In the genomic region with DNA sequence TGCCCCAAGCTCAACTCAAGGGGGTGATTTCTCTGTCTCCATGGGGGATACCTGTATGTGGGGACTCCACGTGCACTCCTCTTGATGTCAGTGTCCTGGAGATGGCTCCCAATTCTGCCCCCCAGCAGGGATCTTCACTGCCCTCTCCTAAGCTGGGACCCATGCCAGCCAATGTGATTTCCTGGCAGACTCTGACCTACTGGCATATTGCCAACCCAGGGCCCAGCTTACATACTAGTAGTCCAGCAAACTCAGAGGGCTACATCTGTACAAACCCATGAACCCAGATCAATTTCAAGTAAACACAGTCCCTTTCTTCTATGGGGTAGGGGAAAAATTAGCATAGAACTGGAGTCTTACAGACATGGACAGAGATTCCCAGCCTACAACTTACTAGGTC, we compare ENCODE assay signal across 13 cellular contexts. TPM values are rescaled to one million over a fixed set of nuclear protein-coding genes. Genes with fewer than 3 reads are reported as not detected.
DNase-seq lines count a peak whose midpoint lies in the region; ATAC-seq and TF ChIP-seq lines count a peak whose summit lies in the region.
"Had no signal": no experiment of that assay in that cellular context is flagged by ENCODE, and none has a peak within 500 bp of the region (broad histone marks: within the 10 kb centered on the region; RNA-seq: fewer than 3 reads in every experiment).

No MANE protein-coding gene starts in this region.

- no peaks in the 10 kb centered on the region for H3K9me3 Mint-ChIP-seq in CD8-positive, alpha-beta T cell
- H3K9me3 Mint-ChIP-seq: neural crest cell had no signal

- H3K4me1 Mint-ChIP-seq in CD8-positive, alpha-beta T cell (ENCODE audit: low read depth) = no peaks in the 10 kb centered on the region

- DNase-seq in NCI-H146 (lab: John Stamatoyannopoulos, UW) (peak; percentile 64), astrocyte of the spinal cord (ENCODE audit: low read depth, low spot score) (peak; percentile 31), left colon (peak; percentile 63 to 84), substantia nigra (lab: John Stamatoyannopoulos, UW) (peak in 26 of 49 donors; percentile 6 to 88 (median 26)), HK-2 (ENCODE audit: unreplicated experiment) (no peak)
- no peak for DNase-seq in CD8-positive, alpha-beta T cell
- no peak for DNase-seq in activated T-cell treated with anti-CD3 and anti-CD28 coated beads, Interleukin-2, amount 50 U/mL, for 1 hour
- DNase-seq: activated T-cell treated with anti-CD3 and anti-CD28 coated beads for 4 hours; stimulated activated naive CD8-positive, alpha-beta T cell treated with anti-CD3 and anti-CD28 coated beads, Interleukin-15, Interleukin-2, amounts not matched to agents 100 U/mL and 50 U/mL, for 24 hours; WERI-Rb-1 had no signal

- H3K27ac Mint-ChIP-seq in CD8-positive, alpha-beta T cell = no peak overlapping the region

- H3K27me3 ChIP-seq in CD8-positive, alpha-beta T cell (ENCODE audit: insufficient read depth, low read length) = no peaks in the 10 kb centered on the region

- H3K36me3 ChIP-seq in CD8-positive, alpha-beta T cell (ENCODE audit: insufficient read depth, low read length) = no peaks in the 10 kb centered on the region
- H3K36me3 ChIP-seq: WERI-Rb-1 had no signal

- ATAC-seq in left colon = peak; percentile 93
- no peak for ATAC-seq in CD8-positive, alpha-beta T cell
- no peak for ATAC-seq in GM18858 (IDR thresholded peaks at IDR 0.05; ENCODE audit: unreplicated experiment)

- intact Hi-C loops in left colon (cut with DNase I, micrococcal nuclease) = no loop called here
- intact Hi-C loops in CD8-positive, alpha-beta T cell (cut with DNase I, micrococcal nuclease) = no loop called here

- H3K4me1 ChIP-seq in CD8-positive, alpha-beta T cell (ENCODE audit: insufficient read depth, low read length) = no peaks in the 10 kb centered on the region

- no peaks in the 10 kb centered on the region for H3K9me3 ChIP-seq in CD8-positive, alpha-beta T cell (ENCODE audit: low read length)

- CTCF ChIA-PET in CD8-positive, alpha-beta T cell (lab: Charles Lee) = no interaction called here

- no peak for TF ChIP-seq CTCF in astrocyte of the spinal cord (IDR thresholded peaks at IDR 0.05; ENCODE audit: low read depth, low read length)
- no peak for TF ChIP-seq CTCF in CD8-positive, alpha-beta T cell (IDR thresholded peaks at IDR 0.05)

- H3K27me3 Mint-ChIP-seq in CD8-positive, alpha-beta T cell (ENCODE audit: low read depth) = peaks cover 10% of the 10 kb centered on the region
- H3K27me3 Mint-ChIP-seq: brain had no signal

- no peaks in the 10 kb centered on the region for H3K36me3 Mint-ChIP-seq in CD8-positive, alpha-beta T cell
- H3K36me3 Mint-ChIP-seq: brain had no signal

- POLR2A ChIA-PET in CD8-positive, alpha-beta T cell (lab: Charles Lee) = no interaction called here

- H3K4me3 ChIP-seq in astrocyte of the spinal cord (ENCODE audit: low read depth, low read length) = no peak overlapping the region
- no peak overlapping the region for H3K4me3 ChIP-seq in CD8-positive, alpha-beta T cell (ENCODE audit: low read depth, low read length)

- no peak overlapping the region for H3K27ac ChIP-seq in substantia nigra (ENCODE audit: low read depth, low read length, poor library complexity, severe bottlenecking)
- H3K27ac ChIP-seq in CD8-positive, alpha-beta T cell (ENCODE audit: low read depth, low read length) = no peak overlapping the region
- H3K27ac ChIP-seq: WERI-Rb-1 had no signal

- in situ Hi-C loops in astrocyte of the spinal cord (cut with HindIII; ENCODE audit: low sequenced_read_pairs) = no loop called here

- no peak overlapping the region for H3K4me3 Mint-ChIP-seq in CD8-positive, alpha-beta T cell
- H3K4me3 Mint-ChIP-seq: brain, neural crest cell had no signal

RNA-seq across cellular contexts. Expression of gene BMPR1A, which starts 26.2 kb away (rescaled TPM):
- 10 to 100 TPM; 38.9 to 50.9 TPM for total RNA-seq in left colon
- 1 to 10 TPM; 1.6 to 2.0 TPM for total RNA-seq in CD8-positive, alpha-beta T cell

Comparison
In these comparisons a context has a peak if more than half of its experiments do, and no peak if none do; other contexts are left out.
1. DNase-seq: peak in NCI-H146 (single experiment), astrocyte of the spinal cord (single experiment), left colon (2 of 2) and substantia nigra (26 of 49); none in CD8-positive, alpha-beta T cell (0 of 7), activated T-cell treated with anti-CD3 and anti-CD28 coated beads, Interleukin-2, amount 50 U/mL, for 1 hour (single experiment) and HK-2 (single experiment).
2. RNA of gene BMPR1A, which starts 26.2 kb away (total RNA-seq): 38.9 to 50.9 TPM in left colon; 1.6 to 2.0 TPM in CD8-positive, alpha-beta T cell; every median in the first group is over 10 times any median in the second.